22 cellular contexts compared by ENCODE assay signal in the genomic region with DNA sequence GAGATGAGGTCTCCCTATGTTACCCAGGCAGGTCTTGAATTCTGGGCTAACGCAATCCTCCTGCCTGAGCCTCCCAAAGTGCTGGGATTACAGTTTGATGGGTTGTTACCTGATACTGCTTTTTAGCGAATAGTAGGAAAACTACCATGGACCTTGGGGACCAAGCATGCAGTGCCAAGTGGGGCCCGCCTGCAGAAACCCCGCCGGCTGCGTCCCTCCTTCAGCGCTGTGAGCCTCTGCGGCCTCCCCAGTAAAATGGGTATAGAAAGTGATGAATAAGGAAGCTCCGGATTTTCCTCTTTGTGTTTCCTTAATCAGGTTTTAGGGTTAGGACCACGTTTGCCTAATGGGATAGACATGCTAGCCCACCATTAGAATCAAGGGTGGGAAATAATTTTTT.
"Had no signal": no experiment of that assay in that cellular context is flagged by ENCODE, and none has a peak within 500 bp of the region (broad histone marks: within the 10 kb centered on the region; RNA-seq: fewer than 3 reads in every experiment).

No MANE protein-coding gene starts in this region.

- DNase-seq: activated CD4-positive, alpha-beta memory T cell treated with anti-CD3 and anti-CD28 coated beads for 36 hours; activated CD4-positive, CD25-positive, alpha-beta regulatory T cell treated with anti-CD3 and anti-CD28 coated beads, Interleukin-2, amount 50 U/mL, for 72 hours; activated CD8-positive, alpha-beta memory T cell treated with anti-CD3 and anti-CD28 coated beads, Interleukin-2, amount 10 ng/mL, durations not matched to agents 7 days and 5 days; activated naive CD4-positive, alpha-beta T cell treated with anti-CD3 and anti-CD28 coated beads, Interleukin-2, amount 50 U/mL, for 16 hours; activated T-cell treated with anti-CD3 and anti-CD28 coated beads, Interleukin-2, amount 50 U/mL, for 1 hour; body of pancreas; central memory CD4-positive, alpha-beta T cell; cortex of kidney; effector memory CD8-positive, alpha-beta T cell; left cardiac atrium; mammary epithelial cell; naive thymus-derived CD4-positive, alpha-beta T cell; stimulated activated CD4-positive, alpha-beta T cell treated with anti-CD3 and anti-CD28 coated beads, Interleukin-15, amount 100 ng/mL, for 24 hours; stimulated activated CD4-positive, alpha-beta T cell treated with anti-CD3 and anti-CD28 coated beads, Interleukin-4, amount 100 ng/mL, for 24 hours; stimulated activated naive CD4-positive, alpha-beta T cell treated with Interleukin-2 at 50 U/mL for 16 hours; T-helper 9 cell; upper lobe of left lung had no signal

- ATAC-seq: activated CD8-positive, alpha-beta memory T cell treated with anti-CD3 and anti-CD28 coated beads, Interleukin-2, amount 10 ng/mL, durations not matched to agents 7 days and 5 days; body of pancreas; effector memory CD8-positive, alpha-beta T cell; heart left ventricle; left cardiac atrium; naive thymus-derived CD4-positive, alpha-beta T cell; pancreas had no signal

- H3K9me3 Mint-ChIP-seq: activated CD4-positive, alpha-beta memory T cell treated with anti-CD3 and anti-CD28 coated beads for 36 hours; activated T-helper 2 cell treated with anti-CD3 and anti-CD28 coated beads, Interferon-gamma antibody, Interleukin-2, Interleukin-4, amounts not matched to agents 10 μg/mL and 5 μg/mL and 100 μg/mL, durations not matched to agents 14 hours and 24 hours and 36 hours; effector memory CD8-positive, alpha-beta T cell; naive thymus-derived CD4-positive, alpha-beta T cell had no signal

- H3K27me3 Mint-ChIP-seq: activated CD4-positive, alpha-beta memory T cell treated with anti-CD3 and anti-CD28 coated beads for 36 hours; activated CD8-positive, alpha-beta memory T cell treated with anti-CD3 and anti-CD28 coated beads, Interleukin-2, amount 10 ng/mL, durations not matched to agents 7 days and 5 days; effector memory CD8-positive, alpha-beta T cell; naive thymus-derived CD4-positive, alpha-beta T cell had no signal

- H3K27ac Mint-ChIP-seq: activated CD4-positive, alpha-beta memory T cell treated with anti-CD3 and anti-CD28 coated beads for 36 hours; activated CD8-positive, alpha-beta memory T cell treated with anti-CD3 and anti-CD28 coated beads, Interleukin-2, amount 10 ng/mL, durations not matched to agents 7 days and 5 days; activated T-helper 2 cell treated with anti-CD3 and anti-CD28 coated beads, Interferon-gamma antibody, Interleukin-2, Interleukin-4, amounts not matched to agents 10 μg/mL and 5 μg/mL and 100 μg/mL, durations not matched to agents 14 hours and 24 hours and 36 hours; effector memory CD8-positive, alpha-beta T cell had no signal

- H3K4me3 ChIP-seq: body of pancreas, heart left ventricle, pancreas, SK-N-MC, upper lobe of left lung had no signal

- H3K9me3 ChIP-seq: body of pancreas, heart left ventricle, pancreas, upper lobe of left lung had no signal

- H3K4me3 Mint-ChIP-seq: activated CD4-positive, alpha-beta memory T cell treated with anti-CD3 and anti-CD28 coated beads for 36 hours; activated CD8-positive, alpha-beta memory T cell treated with anti-CD3 and anti-CD28 coated beads, Interleukin-2, amount 10 ng/mL, durations not matched to agents 7 days and 5 days; effector memory CD8-positive, alpha-beta T cell; naive thymus-derived CD4-positive, alpha-beta T cell had no signal

- H3K36me3 Mint-ChIP-seq: activated CD4-positive, alpha-beta memory T cell treated with anti-CD3 and anti-CD28 coated beads for 36 hours; activated CD8-positive, alpha-beta memory T cell treated with anti-CD3 and anti-CD28 coated beads, Interleukin-2, amount 10 ng/mL, durations not matched to agents 7 days and 5 days had no signal

- H3K27me3 ChIP-seq: body of pancreas, heart left ventricle, pancreas, upper lobe of left lung had no signal

- H3K36me3 ChIP-seq: heart left ventricle, upper lobe of left lung had no signal

- H3K27ac ChIP-seq: epithelial cell of prostate, pancreas, SK-N-MC had no signal
